In the genomic region with DNA sequence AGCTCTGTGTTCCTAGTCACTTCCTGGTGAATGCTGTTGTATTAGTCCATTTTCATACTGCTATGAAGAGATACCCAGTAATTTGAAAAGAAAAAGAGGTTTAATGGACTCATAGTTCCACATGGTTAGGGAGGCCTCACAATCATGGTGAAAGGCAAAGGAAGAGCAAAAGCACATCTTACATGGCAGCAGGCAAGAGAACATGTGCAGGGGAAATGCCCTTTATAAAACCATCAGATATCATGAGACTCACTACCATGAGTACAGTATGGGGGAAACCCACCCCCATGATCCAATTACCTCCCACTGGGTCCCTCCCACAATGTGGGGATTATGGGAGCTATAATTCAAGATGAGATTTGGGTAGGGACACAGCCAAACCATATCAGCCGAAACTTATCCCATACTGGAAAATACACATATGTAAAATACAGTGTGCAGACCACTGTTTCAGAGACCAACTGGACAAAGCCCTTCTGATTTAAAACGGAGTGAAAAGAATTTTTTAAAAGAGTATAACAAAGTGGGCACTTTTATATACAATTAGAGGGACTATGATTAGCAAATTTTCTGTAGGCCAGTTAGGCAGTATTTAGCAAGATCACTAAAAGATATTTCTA, we compare ENCODE assay signal across 16 cellular contexts. TPM values are rescaled to one million over a fixed set of nuclear protein-coding genes. Genes with fewer than 3 reads are reported as not detected.
A peak's percentile ranks its signal among the peaks of the same experiment; 100 is the strongest.
DNase-seq lines count a peak whose midpoint lies in the region; ATAC-seq, FAIRE-seq and TF ChIP-seq lines count a peak whose summit lies in the region.
"Had no signal": no experiment of that assay in that cellular context is flagged by ENCODE, and none has a peak within 500 bp of the region (broad histone marks: within the 10 kb centered on the region; RNA-seq: fewer than 3 reads in every experiment).

No MANE protein-coding gene starts in this region.

- H3K9me1 ChIP-seq in K562 (ENCODE audit: control insufficient read depth, insufficient read depth, low read length) = no peaks in the 10 kb centered on the region

- H3K4me3 Mint-ChIP-seq in CD4-positive, alpha-beta memory T cell = no peak overlapping the region
- H3K4me3 Mint-ChIP-seq in natural killer cell = no peak overlapping the region
- H3K4me3 Mint-ChIP-seq: activated CD4-positive, alpha-beta T cell treated with anti-CD3 and anti-CD28 coated beads, Interleukin-2, amount 10 ng/mL, durations not matched to agents 24 days and 14 days had no signal

- POLR2A ChIA-PET in CD4-positive, alpha-beta memory T cell (lab: Charles Lee; ENCODE audit: partially characterized antibody) = interaction anchor here (0.9 to 5.1 kb wide), 3 partner anchors 7 to 175 kb away, joined by 7 to 59 read pairs (median 7); a partner anchor contains a TSS
- POLR2A ChIA-PET in HEK293 (lab: Yijun Ruan, JAX) (interaction anchor here (1.2 to 2.1 kb wide), 3 partner anchors 8 to 176 kb away, joined by 3 to 8 read pairs (median 3); a partner anchor contains a TSS), K562 (lab: Yijun Ruan, JAX) (interaction anchor here (1.3 kb wide), 1 partner anchor 15 kb away, joined by 5 read pairs; a partner anchor contains a TSS)

- no peaks in the 10 kb centered on the region for H3K27me3 ChIP-seq in CD4-positive, alpha-beta memory T cell (ENCODE audit: insufficient read depth, low read length)
- no peaks in the 10 kb centered on the region for H3K27me3 ChIP-seq in K562 (ENCODE audit: control insufficient read depth in 2 of 2, insufficient read depth in 2 of 2, low read length in 2 of 2)
- H3K27me3 ChIP-seq in osteoblast (ENCODE audit: insufficient read depth, low read length) = no peaks in the 10 kb centered on the region
- H3K27me3 ChIP-seq: BE2C, left lung, Peyer's patch, tibial artery had no signal

- H3K9ac ChIP-seq in K562 (ENCODE audit: insufficient read depth in 1 of 2, low read depth in 2 of 2, low read length in 2 of 2) = no peak overlapping the region

- BruUV-seq in K562 (replicated peaks; lab: Mats Ljungman, UMichigan) = no TSS peak

- TF ChIP-seq EP300 in K562 (IDR thresholded peaks at IDR 0.05; ENCODE audit: low read length) = no peak

- H3K27ac Mint-ChIP-seq in CD4-positive, alpha-beta memory T cell = peak overlapping the region in 5 of 7 donors; percentile 23 to 90 (median 75)
- H3K27ac Mint-ChIP-seq in natural killer cell = peak overlapping the region; percentile 80 to 89
- H3K27ac Mint-ChIP-seq: activated CD4-positive, alpha-beta T cell treated with anti-CD3 and anti-CD28 coated beads, Interleukin-2, amount 10 ng/mL, durations not matched to agents 24 days and 14 days had no signal

- no peak overlapping the region for H3K27ac ChIP-seq in CD4-positive, alpha-beta memory T cell (ENCODE audit: low read depth, low read length)
- no peak overlapping the region for H3K27ac ChIP-seq in HEK293 (ENCODE audit: extremely low read depth, low read depth, low read length)
- no peak overlapping the region for H3K27ac ChIP-seq in K562 (ENCODE audit: extremely low read depth, low read depth, low read length)
- H3K27ac ChIP-seq in osteoblast (ENCODE audit: low read depth, low read length) = no peak overlapping the region
- H3K27ac ChIP-seq: tibial artery had no signal

- TF ChIP-seq POLR2A in K562 (conservative IDR thresholded peaks at IDR 0.05) = no peak

- no peak for DNase-seq in CD4-positive, alpha-beta memory T cell
- peak in 1 of 4 experiments; percentile 34 for DNase-seq in K562 (ENCODE audit: extremely low read depth in 1 of 4, low spot score in 3 of 4)
- no peak for DNase-seq in natural killer cell
- DNase-seq in osteoblast (ENCODE audit: insufficient read length, low spot score, missing footprints) = no peak
- no peak for DNase-seq in SIG-M5 (lab: John Stamatoyannopoulos, UW)
- DNase-seq: activated CD4-positive, alpha-beta T cell treated with anti-CD3 and anti-CD28 coated beads, Interleukin-2, amount 10 ng/mL, durations not matched to agents 24 days and 14 days; BE2C; foreskin melanocyte; left lung; NCI-H1436; Peyer's patch had no signal

- H3K27me3 Mint-ChIP-seq in CD4-positive, alpha-beta memory T cell = no peaks in the 10 kb centered on the region
- H3K27me3 Mint-ChIP-seq in natural killer cell (ENCODE audit: low read depth in 2 of 2) = no peaks in the 10 kb centered on the region
- H3K27me3 Mint-ChIP-seq: activated CD4-positive, alpha-beta T cell treated with anti-CD3 and anti-CD28 coated beads, Interleukin-2, amount 10 ng/mL, durations not matched to agents 24 days and 14 days had no signal

- no peak for TF ChIP-seq CTCF in HEK293 (tag by site-specific recombination; IDR thresholded peaks at IDR 0.05)
- no peak for TF ChIP-seq CTCF in K562 (IDR thresholded peaks at IDR 0.05 in 2 of 3, conservative IDR thresholded peaks at IDR 0.05 in 1 of 3; ENCODE audit: insufficient read depth in 2 of 3, low read depth in 1 of 3, low read length in 3 of 3)
- no peak for TF ChIP-seq CTCF in natural killer cell (IDR thresholded peaks at IDR 0.05)
- TF ChIP-seq CTCF in osteoblast (IDR thresholded peaks at IDR 0.05; ENCODE audit: extremely low read depth, low read depth, low read length) = no peak

- no peak overlapping the region for H3K4me3 ChIP-seq in CD4-positive, alpha-beta memory T cell (ENCODE audit: low read length in 2 of 2)
- H3K4me3 ChIP-seq in HEK293 (ENCODE audit: low read depth, low read length) (no peak overlapping the region), K562 (no peak overlapping the region), osteoblast (ENCODE audit: insufficient read depth, low read length) (no peak overlapping the region)
- H3K4me3 ChIP-seq: left lung, Peyer's patch, smooth muscle cell, tibial artery had no signal

- no peaks in the 10 kb centered on the region for H3K9me3 ChIP-seq in CD4-positive, alpha-beta memory T cell (ENCODE audit: control insufficient read depth in 1 of 2, low read length in 2 of 2)
- no peaks in the 10 kb centered on the region for H3K9me3 ChIP-seq in HEK293 (ENCODE audit: control insufficient read depth, insufficient read depth, low read depth, low read length)
- peaks cover 32% of the 10 kb centered on the region for H3K9me3 ChIP-seq in K562 (replicated peaks; ENCODE audit: control insufficient read depth, insufficient read depth, low read depth, low read length)
- no peaks in the 10 kb centered on the region for H3K9me3 ChIP-seq in osteoblast (ENCODE audit: low read depth, low read length)
- H3K9me3 ChIP-seq: left lung, Peyer's patch, tibial artery had no signal

- CTCF ChIA-PET in CD4-positive, alpha-beta memory T cell (lab: Charles Lee; ENCODE audit: partially characterized antibody) = interaction anchor here (1.2 to 12.3 kb wide), 3 partner anchors 8 to 177 kb away, joined by 4 to 162 read pairs (median 26); a partner anchor contains a TSS
- CTCF ChIA-PET in HEK293 (lab: Yijun Ruan, JAX) = interaction anchor here (0.6 kb wide), 1 partner anchor 55 kb away, joined by 3 read pairs; no protein-coding TSS in a partner anchor
- CTCF ChIA-PET in K562 (lab: Yijun Ruan, JAX; ENCODE audit: low intra/inter-chr PET ratio) = no interaction called here

- H3K36me3 Mint-ChIP-seq in CD4-positive, alpha-beta memory T cell = peaks cover 59 to 74% of the 10 kb centered on the region in 2 donors
- no peaks in the 10 kb centered on the region for H3K36me3 Mint-ChIP-seq in natural killer cell

- peaks cover 43% of the 10 kb centered on the region for H3K4me1 ChIP-seq in CD4-positive, alpha-beta memory T cell (ENCODE audit: insufficient read depth, low read length)
- H3K4me1 ChIP-seq in HEK293 (ENCODE audit: control insufficient read depth, insufficient read depth, low read length) (no peaks in the 10 kb centered on the region), K562 (replicated peaks in 1 of 2; ENCODE audit: control insufficient read depth in 2 of 2, insufficient read depth in 2 of 2, low read length in 2 of 2) (peaks cover 13 to 27% of the 10 kb centered on the region in 2 experiments), osteoblast (ENCODE audit: insufficient read depth, low read length) (peaks cover 18% of the 10 kb centered on the region)
- H3K4me1 ChIP-seq: BE2C had no signal

- H3K9me3 Mint-ChIP-seq in CD4-positive, alpha-beta memory T cell = peaks cover 0 to 6% (median 1%) of the 10 kb centered on the region in 8 donors
- no peaks in the 10 kb centered on the region for H3K9me3 Mint-ChIP-seq in natural killer cell

- WGBS in K562 (ENCODE audit: insufficient coverage, low coverage, missing lambda C conversion rate) = 88% methylated on average over 2 of the region's 2 CpGs

- no peaks in the 10 kb centered on the region for H4K20me1 ChIP-seq in K562 (replicated peaks; ENCODE audit: control insufficient read depth, insufficient read depth, low read length)
- H4K20me1 ChIP-seq in osteoblast (ENCODE audit: insufficient read depth, low read length) = peaks cover 5% of the 10 kb centered on the region

- no peak overlapping the region for H2AFZ ChIP-seq in K562 (ENCODE audit: low read depth, low read length)
- H2AFZ ChIP-seq in osteoblast (ENCODE audit: low read length) = no peak overlapping the region

- peaks cover 30 to 73% (median 55%) of the 10 kb centered on the region in 4 donors for H3K4me1 Mint-ChIP-seq in CD4-positive, alpha-beta memory T cell
- peaks cover 62 to 65% of the 10 kb centered on the region in 2 donors for H3K4me1 Mint-ChIP-seq in natural killer cell

- H3K79me2 ChIP-seq in K562 (ENCODE audit: control insufficient read depth, insufficient read depth, low read length) (peaks cover 4% of the 10 kb centered on the region), osteoblast (ENCODE audit: insufficient read depth, low read length) (peaks cover 10% of the 10 kb centered on the region)

- H3K4me2 ChIP-seq in K562 (ENCODE audit: insufficient read depth, low read length) (no peak overlapping the region), osteoblast (ENCODE audit: insufficient read depth, low read length) (no peak overlapping the region)
- H3K4me2 ChIP-seq: smooth muscle cell had no signal

- intact Hi-C loops in CD4-positive, alpha-beta memory T cell (cut with micrococcal nuclease) = no loop called here
- intact Hi-C loops in K562 (cut with micrococcal nuclease) (no loop called here), natural killer cell (cut with micrococcal nuclease) (no loop called here)

- in situ Hi-C loops in K562 (cut with MboI) = no loop called here

- H3K36me3 ChIP-seq in CD4-positive, alpha-beta memory T cell (ENCODE audit: insufficient read depth, low read length) = peaks cover 18% of the 10 kb centered on the region
- H3K36me3 ChIP-seq in HEK293 (ENCODE audit: control insufficient read depth in 2 of 2, insufficient read depth in 1 of 2, low read length in 2 of 2) = peaks cover 0 to 37% of the 10 kb centered on the region in 2 experiments; a peak in 1 of 3 replicates
- H3K36me3 ChIP-seq in K562 (ENCODE audit: control insufficient read depth, insufficient read depth, low read length) = peaks cover 43% of the 10 kb centered on the region
- peaks cover 27% of the 10 kb centered on the region for H3K36me3 ChIP-seq in osteoblast (ENCODE audit: insufficient read depth, low read length)

- no peak for ATAC-seq in K562
- no peak for ATAC-seq in natural killer cell
- ATAC-seq in GM18867 (IDR thresholded peaks at IDR 0.05; ENCODE audit: unreplicated experiment) = no peak
- ATAC-seq: left lung had no signal

- no peak for TF ChIP-seq RAD21 in K562 (CRISPR knock-in tag; conservative IDR thresholded peaks at IDR 0.05 in 1 of 2, IDR thresholded peaks at IDR 0.05 in 1 of 2)

- no peak for FAIRE-seq in K562 (lab: Jason Lieb, UNC)
- FAIRE-seq: H54 had no signal

RNA-seq across cellular contexts. Expression of a gene that starts 8.0 kb away (rescaled TPM):
- 10 to 100 TPM; 45.3 to 46.5 TPM for total RNA-seq in CD4-positive, alpha-beta memory T cell
- polyA plus RNA-seq in CD4-positive, alpha-beta memory T cell = 10 to 100 TPM; 35.2 to 52.9 TPM
- total RNA-seq in K562 (2011; cell fraction: chromatin; rRNA removed; ENCODE audit: low replicate concordance) = 74.7 and 156 TPM in 2 replicates
- total RNA-seq in K562 (2011; cell fraction: nucleolus; rRNA removed) = 93.6 and 122 TPM in 2 replicates
- total RNA-seq in K562 (2011; cell fraction: nucleoplasm; rRNA removed) = 99.6 and 104 TPM in 2 replicates
- total RNA-seq in K562 (2014; rRNA removed) (108 and 116 TPM in 2 replicates), K562 (2014; rRNA removed; fragmentation: Illumina TruSeq; extraction: Trizol) (73.8 and 79.8 TPM in 2 replicates), K562 (2015; rRNA removed; fragmentation: Illumina TruSeq; extraction: Trizol) (94.7 and 97.3 TPM in 2 replicates), K562 (2021) (93.9 and 102 TPM in 2 replicates), natural killer cell (10 to 100 TPM; 26.1 to 33.9 (median 33.8) TPM), osteoblast (29.8 and 35.5 TPM in 2 replicates)
- polyA plus RNA-seq in K562 (2011; rRNA removed) (70.3 and 76.7 TPM in 2 replicates), K562 (2014; fragmentation: Illumina TruSeq; extraction: Trizol) (88.8 and 93.4 TPM in 2 replicates), K562 (2014; fragmentation: Nextera tagmentation; extraction: Ambion mirVana) (10 to 100 TPM; 13.9 to 25.5 TPM), K562 (2014; rRNA removed) (87.2 and 91.9 TPM in 2 replicates)
- 64.8 and 71.7 TPM in 2 replicates for polyA plus RNA-seq in K562 (2011; cell fraction: cytosol; rRNA removed)
- 63.9 and 68.6 TPM in 2 replicates for polyA plus RNA-seq in K562 (2011; cell fraction: nucleus; rRNA removed)
- 76.0 and 88.6 TPM in 2 replicates for polyA plus RNA-seq in K562 (2012)
- polyA minus RNA-seq in K562 (2011; rRNA and poly(A)+ RNA removed) = 91.4 and 96.8 TPM in 2 replicates
- 41.0 and 42.8 TPM in 2 replicates for polyA minus RNA-seq in K562 (2011; cell fraction: cytosol; rRNA and poly(A)+ RNA removed)
- polyA minus RNA-seq in K562 (2011; cell fraction: nucleus; rRNA and poly(A)+ RNA removed) = 68.5 and 107 TPM in 2 replicates

RNA-seq across cellular contexts. Expression of a gene that starts 14.6 kb away (rescaled TPM):
- total RNA-seq in CD4-positive, alpha-beta memory T cell = 10 to 100 TPM; 28.3 to 31.3 TPM
- polyA plus RNA-seq in CD4-positive, alpha-beta memory T cell = 10 to 100 TPM; 13.6 to 30.9 TPM
- 0.37 and 0.60 TPM in 2 replicates for total RNA-seq in K562 (2011; cell fraction: chromatin; rRNA removed; ENCODE audit: low replicate concordance)
- total RNA-seq in K562 (2011; cell fraction: nucleolus; rRNA removed) = 0.17 and 0.39 TPM in 2 replicates
- total RNA-seq in K562 (2011; cell fraction: nucleoplasm; rRNA removed) = not detected in 2 replicates
- total RNA-seq in K562 (2014; rRNA removed) = 0.23 and 0.24 TPM in 2 replicates
- 0.15 and 0.22 TPM in 2 replicates for total RNA-seq in K562 (2014; rRNA removed; fragmentation: Illumina TruSeq; extraction: Trizol)
- total RNA-seq in K562 (2015; rRNA removed; fragmentation: Illumina TruSeq; extraction: Trizol) = 0.19 and 0.36 TPM in 2 replicates
- 0.29 and 0.33 TPM in 2 replicates for total RNA-seq in K562 (2021)
- 0.03 TPM in 1 of 2 replicates, not detected in the other for polyA plus RNA-seq in K562 (2011; rRNA removed)
- 0.04 TPM in 1 of 2 replicates, not detected in the other for polyA plus RNA-seq in K562 (2011; cell fraction: cytosol; rRNA removed)
- polyA plus RNA-seq in K562 (2011; cell fraction: nucleus; rRNA removed) = not detected in 2 replicates
- 12.5 and 24.1 TPM in 2 replicates for polyA plus RNA-seq in K562 (2012)
- 0.15 and 0.19 TPM in 2 replicates for polyA plus RNA-seq in K562 (2014; fragmentation: Illumina TruSeq; extraction: Trizol)
- polyA plus RNA-seq in K562 (2014; fragmentation: Nextera tagmentation; extraction: Ambion mirVana) = under 1 TPM; 0.35 to 0.82 TPM
- 0.11 TPM in 1 of 2 replicates, not detected in the other for polyA plus RNA-seq in K562 (2014; rRNA removed)
- 0.35 TPM in 1 of 2 replicates, not detected in the other for polyA minus RNA-seq in K562 (2011; rRNA and poly(A)+ RNA removed)
- polyA minus RNA-seq in K562 (2011; cell fraction: cytosol; rRNA and poly(A)+ RNA removed) = not detected in 2 replicates
- 0.40 TPM in 1 of 2 replicates, not detected in the other for polyA minus RNA-seq in K562 (2011; cell fraction: nucleus; rRNA and poly(A)+ RNA removed)
- total RNA-seq in natural killer cell = 10 to 100 TPM; 60.0 to 81.7 (median 76.9) TPM
- 13.8 and 14.1 TPM in 2 replicates for total RNA-seq in osteoblast
- total RNA-seq: smooth muscle cell had no signal

RNA-seq across cellular contexts. Expression of a gene that starts 48.8 kb away (rescaled TPM):
- 10 to 100 TPM; 29.1 to 29.4 TPM for total RNA-seq in CD4-positive, alpha-beta memory T cell
- 1 to 10 TPM; 2.3 to 8.9 TPM for polyA plus RNA-seq in CD4-positive, alpha-beta memory T cell
- 28.4 and 48.4 TPM in 2 replicates for total RNA-seq in K562 (2011; cell fraction: chromatin; rRNA removed; ENCODE audit: low replicate concordance)
- 26.5 and 27.3 TPM in 2 replicates for total RNA-seq in K562 (2011; cell fraction: nucleolus; rRNA removed)
- 18.5 and 26.3 TPM in 2 replicates for total RNA-seq in K562 (2011; cell fraction: nucleoplasm; rRNA removed)
- total RNA-seq in K562 (2014; rRNA removed) = 10.1 and 12.0 TPM in 2 replicates
- total RNA-seq in K562 (2014; rRNA removed; fragmentation: Illumina TruSeq; extraction: Trizol) = 4.9 and 5.8 TPM in 2 replicates
- 9.2 and 10.7 TPM in 2 replicates for total RNA-seq in K562 (2015; rRNA removed; fragmentation: Illumina TruSeq; extraction: Trizol)
- total RNA-seq in K562 (2021) = 12.1 and 18.2 TPM in 2 replicates
- polyA plus RNA-seq in K562 (2011; rRNA removed) = 12.9 and 15.0 TPM in 2 replicates
- 18.4 and 21.1 TPM in 2 replicates for polyA plus RNA-seq in K562 (2011; cell fraction: cytosol; rRNA removed)
- polyA plus RNA-seq in K562 (2011; cell fraction: nucleus; rRNA removed) = 69.8 and 70.6 TPM in 2 replicates
- polyA plus RNA-seq in K562 (2012) = 8.7 and 11.6 TPM in 2 replicates
- polyA plus RNA-seq in K562 (2014; fragmentation: Illumina TruSeq; extraction: Trizol) = 7.7 and 9.8 TPM in 2 replicates
- 1 to 10 TPM; 1.9 to 2.1 TPM for polyA plus RNA-seq in K562 (2014; fragmentation: Nextera tagmentation; extraction: Ambion mirVana)
- 11.9 and 17.4 TPM in 2 replicates for polyA plus RNA-seq in K562 (2014; rRNA removed)
- 8.4 and 9.3 TPM in 2 replicates for polyA minus RNA-seq in K562 (2011; rRNA and poly(A)+ RNA removed)
- polyA minus RNA-seq in K562 (2011; cell fraction: cytosol; rRNA and poly(A)+ RNA removed) = 8.6 and 9.1 TPM in 2 replicates
- polyA minus RNA-seq in K562 (2011; cell fraction: nucleus; rRNA and poly(A)+ RNA removed) = 15.2 and 24.0 TPM in 2 replicates
- total RNA-seq in natural killer cell = 10 to 100 TPM; 28.7 to 42.0 (median 39.2) TPM
- 7.1 and 8.7 TPM in 2 replicates for total RNA-seq in osteoblast
